In the genomic region with DNA sequence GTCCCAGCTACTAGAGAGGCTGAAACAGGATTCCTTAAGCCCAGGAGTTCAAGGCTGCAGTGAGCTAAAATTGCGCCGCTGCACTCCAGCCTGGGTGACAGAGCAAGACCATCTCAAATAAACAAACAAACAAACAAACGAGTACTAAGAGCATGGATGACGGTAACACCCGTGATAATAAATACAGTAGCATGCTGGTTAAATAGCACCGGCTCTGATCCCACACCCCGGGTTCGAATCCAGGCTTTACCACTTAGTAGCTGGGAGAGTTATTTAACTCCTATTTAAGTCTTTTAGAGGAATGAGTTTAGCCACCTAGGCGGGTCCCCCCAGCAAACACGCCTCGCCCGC, we compare ENCODE assay signal across 9 cellular contexts. TPM values are rescaled to one million over a fixed set of nuclear protein-coding genes. Genes with fewer than 3 reads are reported as not detected.
A peak's percentile ranks its signal among the peaks of the same experiment; 100 is the strongest.
DNase-seq lines count a peak whose midpoint lies in the region; ATAC-seq, FAIRE-seq and TF ChIP-seq lines count a peak whose summit lies in the region.
"Had no signal": no experiment of that assay in that cellular context is flagged by ENCODE, and none has a peak within 500 bp of the region (broad histone marks: within the 10 kb centered on the region; RNA-seq: fewer than 3 reads in every experiment).

No MANE protein-coding gene starts in this region.

- H3K4me1 ChIP-seq in CD4-positive, CD25-positive, alpha-beta regulatory T cell (ENCODE audit: control insufficient read depth, insufficient read depth, low read length, poor library complexity, severe bottlenecking) = peaks cover 13% of the 10 kb centered on the region
- H3K4me1 ChIP-seq in neural progenitor cell = peaks cover 7% of the 10 kb centered on the region

- peaks cover 8 to 36% (median 19%) of the 10 kb centered on the region in 4 donors for H3K4me1 Mint-ChIP-seq in CD4-positive, CD25-positive, alpha-beta regulatory T cell
- H3K4me1 Mint-ChIP-seq in effector memory CD8-positive, alpha-beta T cell (ENCODE audit: low read depth in 2 of 2) = peaks cover 10 to 20% of the 10 kb centered on the region in 2 donors
- H3K4me1 Mint-ChIP-seq in neural progenitor cell = peaks cover 13% of the 10 kb centered on the region

- H3K9ac ChIP-seq in neural progenitor cell = no peak overlapping the region

- peaks cover 32% of the 10 kb centered on the region for H4K20me1 ChIP-seq in neural progenitor cell (ENCODE audit: low read depth)

- H3K36me3 ChIP-seq in CD4-positive, CD25-positive, alpha-beta regulatory T cell (ENCODE audit: control insufficient read depth, insufficient read depth, low read length) = peaks cover 9% of the 10 kb centered on the region
- H3K36me3 ChIP-seq in MG63 (peaks cover 31% of the 10 kb centered on the region), neural progenitor cell (no peaks in the 10 kb centered on the region)

- H3K4me3 Mint-ChIP-seq in CD4-positive, CD25-positive, alpha-beta regulatory T cell = peak overlapping the region; percentile 92 to 96 (median 94)
- peak overlapping the region; percentile 92 to 93 for H3K4me3 Mint-ChIP-seq in effector memory CD8-positive, alpha-beta T cell
- peak overlapping the region; percentile 99 for H3K4me3 Mint-ChIP-seq in neural progenitor cell

- H3K27me3 Mint-ChIP-seq in CD4-positive, CD25-positive, alpha-beta regulatory T cell = peaks cover 31% of the 10 kb centered on the region
- H3K27me3 Mint-ChIP-seq in effector memory CD8-positive, alpha-beta T cell = peaks cover 12 to 15% of the 10 kb centered on the region in 2 donors
- H3K27me3 Mint-ChIP-seq in neural progenitor cell (ENCODE audit: insufficient read depth, low read depth) = no peaks in the 10 kb centered on the region

- no peaks in the 10 kb centered on the region for H3K9me3 Mint-ChIP-seq in CD4-positive, CD25-positive, alpha-beta regulatory T cell
- H3K9me3 Mint-ChIP-seq in effector memory CD8-positive, alpha-beta T cell = no peaks in the 10 kb centered on the region
- no peaks in the 10 kb centered on the region for H3K9me3 Mint-ChIP-seq in neural progenitor cell

- no peak for DNase-seq in CD4-positive, CD25-positive, alpha-beta regulatory T cell
- DNase-seq in MG63 (no peak), neural progenitor cell (ENCODE audit: low spot score) (no peak), HTR-8/SVneo (ENCODE audit: insufficient read length, low spot score) (no peak), NCI-H2171 (lab: John Stamatoyannopoulos, UW) (no peak)
- no peak for DNase-seq in effector memory CD8-positive, alpha-beta T cell
- no peak for DNase-seq in activated CD4-positive, alpha-beta T cell treated with anti-CD3 and anti-CD28 coated beads for 1 hour

- FAIRE-seq in HTR-8/SVneo (lab: Jason Lieb, UNC) = no peak

- H3K79me2 ChIP-seq in neural progenitor cell (ENCODE audit: low read depth) = peaks cover 47% of the 10 kb centered on the region

- no peaks in the 10 kb centered on the region for H3K27me3 ChIP-seq in CD4-positive, CD25-positive, alpha-beta regulatory T cell (ENCODE audit: control insufficient read depth, insufficient read depth, low read length)
- H3K27me3 ChIP-seq in MG63 (peaks cover 15% of the 10 kb centered on the region), neural progenitor cell (no peaks in the 10 kb centered on the region)

- no peak for ATAC-seq in CD4-positive, CD25-positive, alpha-beta regulatory T cell (ENCODE audit: low read depth in 2 of 2)
- ATAC-seq in effector memory CD8-positive, alpha-beta T cell (replicated peaks) = no peak
- ATAC-seq in HG03135 (IDR thresholded peaks at IDR 0.05; ENCODE audit: unreplicated experiment) = no peak

- H3K9me3 ChIP-seq in CD4-positive, CD25-positive, alpha-beta regulatory T cell (ENCODE audit: control insufficient read depth in 2 of 2, low read length in 2 of 2) = no peaks in the 10 kb centered on the region
- no peaks in the 10 kb centered on the region for H3K9me3 ChIP-seq in MG63
- H3K9me3 ChIP-seq in neural progenitor cell (ENCODE audit: low read depth) = no peaks in the 10 kb centered on the region

- H3K27ac ChIP-seq in CD4-positive, CD25-positive, alpha-beta regulatory T cell (ENCODE audit: insufficient read depth, low read length, poor library complexity, severe bottlenecking) = no peak overlapping the region
- H3K27ac ChIP-seq in neural progenitor cell = no peak overlapping the region

- peak overlapping the region; percentile 78 for H2AFZ ChIP-seq in neural progenitor cell (replicated peaks)

- H3K36me3 Mint-ChIP-seq in CD4-positive, CD25-positive, alpha-beta regulatory T cell = peaks cover 6% of the 10 kb centered on the region
- H3K36me3 Mint-ChIP-seq in effector memory CD8-positive, alpha-beta T cell (ENCODE audit: insufficient read depth) = peaks cover 23% of the 10 kb centered on the region
- peaks cover 8% of the 10 kb centered on the region for H3K36me3 Mint-ChIP-seq in neural progenitor cell

- H3F3A ChIP-seq in neural progenitor cell (ENCODE audit: low read depth) = peaks cover 4% of the 10 kb centered on the region

- H3K4me2 ChIP-seq in neural progenitor cell = peak overlapping the region; percentile 91

- TF ChIP-seq CTCF in neural progenitor cell (IDR thresholded peaks at IDR 0.05) = no peak

- peak overlapping the region; percentile 58 for H3K4me3 ChIP-seq in CD4-positive, CD25-positive, alpha-beta regulatory T cell (ENCODE audit: low read depth, low read length)
- H3K4me3 ChIP-seq in MG63 (peak overlapping the region; percentile 98), neural progenitor cell (peak overlapping the region; percentile 93)

- peak overlapping the region; percentile 14 to 93 (median 85) for H3K27ac Mint-ChIP-seq in CD4-positive, CD25-positive, alpha-beta regulatory T cell
- H3K27ac Mint-ChIP-seq in effector memory CD8-positive, alpha-beta T cell = peak overlapping the region; percentile 89 to 90
- H3K27ac Mint-ChIP-seq in neural progenitor cell = peak overlapping the region; percentile 69

RNA-seq across cellular contexts. Expression of gene METTL22, which starts 0.3 kb away (rescaled TPM):
- total RNA-seq in CD4-positive, CD25-positive, alpha-beta regulatory T cell = 27.1 TPM
- 1 to 10 TPM; 7.6 to 9.4 (median 8.0) TPM for polyA plus RNA-seq in CD4-positive, CD25-positive, alpha-beta regulatory T cell
- total RNA-seq in MG63 (2014; rRNA removed; shearing (Covaris generic); ENCODE audit: low replicate concordance) = 27.4 and 30.4 TPM in 2 replicates
- 41.1 and 54.8 TPM in 2 replicates for total RNA-seq in neural progenitor cell (ENCODE audit: low replicate concordance)

RNA-seq across cellular contexts. Expression of gene TMEM114, which starts 30.9 kb away (rescaled TPM):
- total RNA-seq in CD4-positive, CD25-positive, alpha-beta regulatory T cell = not detected
- not detected for polyA plus RNA-seq in CD4-positive, CD25-positive, alpha-beta regulatory T cell
- not detected in 2 replicates for total RNA-seq in MG63 (2014; rRNA removed; shearing (Covaris generic); ENCODE audit: low replicate concordance)
- total RNA-seq in neural progenitor cell (ENCODE audit: low replicate concordance) = 1.3 TPM in 1 of 2 replicates, not detected in the other
- total RNA-seq: RPMI7951 had no signal

RNA-seq across cellular contexts. Expression of gene ABAT, which starts 53.2 kb away (rescaled TPM):
- total RNA-seq in CD4-positive, CD25-positive, alpha-beta regulatory T cell = 13.9 TPM
- 1 to 10 TPM; 2.3 to 4.3 (median 2.8) TPM for polyA plus RNA-seq in CD4-positive, CD25-positive, alpha-beta regulatory T cell
- 0.12 and 0.16 TPM in 2 replicates for total RNA-seq in MG63 (2014; rRNA removed; shearing (Covaris generic); ENCODE audit: low replicate concordance)
- 7.3 and 7.9 TPM in 2 replicates for total RNA-seq in neural progenitor cell (ENCODE audit: low replicate concordance)
